Comparison of ENCODE assay signal across 2 cellular contexts in genomic region chr4:175103403-175103802, GRCh38.
TF ChIP-seq lines count a peak whose summit lies in the region.

No MANE protein-coding gene starts in this region.

TF ChIP-seq in HepG2, 621 proteins besides CTCF, POLR2A, EP300 and RAD21:
- TF ChIP-seq ZNF703 (CRISPR knock-in tag; IDR thresholded peaks at IDR 0.05; ENCODE audit: borderline replicate concordance) (no peak), HNRNPK (IDR thresholded peaks at IDR 0.05; ENCODE audit: low read depth, low read length, poor library complexity, severe bottlenecking) (peak; percentile 86), PHB2 (IDR thresholded peaks at IDR 0.05; ENCODE audit: partially characterized antibody) (no peak), ZSCAN20 (CRISPR knock-in tag; IDR thresholded peaks at IDR 0.05; ENCODE audit: borderline replicate concordance) (no peak), PCBP2 (optimal IDR thresholded peaks at IDR 0.05; ENCODE audit: low read depth, low read length, poor library complexity, severe bottlenecking) (peak; percentile 24), MAX (IDR thresholded peaks at IDR 0.05) (no peak)
- TF ChIP-seq, protein P1, sequence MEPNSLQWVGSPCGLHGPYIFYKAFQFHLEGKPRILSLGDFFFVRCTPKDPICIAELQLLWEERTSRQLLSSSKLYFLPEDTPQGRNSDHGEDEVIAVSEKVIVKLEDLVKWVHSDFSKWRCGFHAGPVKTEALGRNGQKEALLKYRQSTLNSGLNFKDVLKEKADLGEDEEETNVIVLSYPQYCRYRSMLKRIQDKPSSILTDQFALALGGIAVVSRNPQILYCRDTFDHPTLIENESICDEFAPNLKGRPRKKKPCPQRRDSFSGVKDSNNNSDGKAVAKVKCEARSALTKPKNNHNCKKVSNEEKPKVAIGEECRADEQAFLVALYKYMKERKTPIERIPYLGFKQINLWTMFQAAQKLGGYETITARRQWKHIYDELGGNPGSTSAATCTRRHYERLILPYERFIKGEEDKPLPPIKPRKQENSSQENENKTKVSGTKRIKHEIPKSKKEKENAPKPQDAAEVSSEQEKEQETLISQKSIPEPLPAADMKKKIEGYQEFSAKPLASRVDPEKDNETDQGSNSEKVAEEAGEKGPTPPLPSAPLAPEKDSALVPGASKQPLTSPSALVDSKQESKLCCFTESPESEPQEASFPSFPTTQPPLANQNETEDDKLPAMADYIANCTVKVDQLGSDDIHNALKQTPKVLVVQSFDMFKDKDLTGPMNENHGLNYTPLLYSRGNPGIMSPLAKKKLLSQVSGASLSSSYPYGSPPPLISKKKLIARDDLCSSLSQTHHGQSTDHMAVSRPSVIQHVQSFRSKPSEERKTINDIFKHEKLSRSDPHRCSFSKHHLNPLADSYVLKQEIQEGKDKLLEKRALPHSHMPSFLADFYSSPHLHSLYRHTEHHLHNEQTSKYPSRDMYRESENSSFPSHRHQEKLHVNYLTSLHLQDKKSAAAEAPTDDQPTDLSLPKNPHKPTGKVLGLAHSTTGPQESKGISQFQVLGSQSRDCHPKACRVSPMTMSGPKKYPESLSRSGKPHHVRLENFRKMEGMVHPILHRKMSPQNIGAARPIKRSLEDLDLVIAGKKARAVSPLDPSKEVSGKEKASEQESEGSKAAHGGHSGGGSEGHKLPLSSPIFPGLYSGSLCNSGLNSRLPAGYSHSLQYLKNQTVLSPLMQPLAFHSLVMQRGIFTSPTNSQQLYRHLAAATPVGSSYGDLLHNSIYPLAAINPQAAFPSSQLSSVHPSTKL (CRISPR knock-in tag; IDR thresholded peaks at IDR 0.05): no peak
- TF ChIP-seq, protein P2, sequence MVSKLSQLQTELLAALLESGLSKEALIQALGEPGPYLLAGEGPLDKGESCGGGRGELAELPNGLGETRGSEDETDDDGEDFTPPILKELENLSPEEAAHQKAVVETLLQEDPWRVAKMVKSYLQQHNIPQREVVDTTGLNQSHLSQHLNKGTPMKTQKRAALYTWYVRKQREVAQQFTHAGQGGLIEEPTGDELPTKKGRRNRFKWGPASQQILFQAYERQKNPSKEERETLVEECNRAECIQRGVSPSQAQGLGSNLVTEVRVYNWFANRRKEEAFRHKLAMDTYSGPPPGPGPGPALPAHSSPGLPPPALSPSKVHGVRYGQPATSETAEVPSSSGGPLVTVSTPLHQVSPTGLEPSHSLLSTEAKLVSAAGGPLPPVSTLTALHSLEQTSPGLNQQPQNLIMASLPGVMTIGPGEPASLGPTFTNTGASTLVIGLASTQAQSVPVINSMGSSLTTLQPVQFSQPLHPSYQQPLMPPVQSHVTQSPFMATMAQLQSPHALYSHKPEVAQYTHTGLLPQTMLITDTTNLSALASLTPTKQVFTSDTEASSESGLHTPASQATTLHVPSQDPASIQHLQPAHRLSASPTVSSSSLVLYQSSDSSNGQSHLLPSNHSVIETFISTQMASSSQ (IDR thresholded peaks at IDR 0.05; ENCODE audit: low read depth): no peak
- TF ChIP-seq, protein P2 (CRISPR knock-in tag; IDR thresholded peaks at IDR 0.05; ENCODE audit: borderline replicate concordance): no peak

TF ChIP-seq in K562, 482 proteins besides CTCF, POLR2A, EP300 and RAD21:
- TF ChIP-seq, protein P3, sequence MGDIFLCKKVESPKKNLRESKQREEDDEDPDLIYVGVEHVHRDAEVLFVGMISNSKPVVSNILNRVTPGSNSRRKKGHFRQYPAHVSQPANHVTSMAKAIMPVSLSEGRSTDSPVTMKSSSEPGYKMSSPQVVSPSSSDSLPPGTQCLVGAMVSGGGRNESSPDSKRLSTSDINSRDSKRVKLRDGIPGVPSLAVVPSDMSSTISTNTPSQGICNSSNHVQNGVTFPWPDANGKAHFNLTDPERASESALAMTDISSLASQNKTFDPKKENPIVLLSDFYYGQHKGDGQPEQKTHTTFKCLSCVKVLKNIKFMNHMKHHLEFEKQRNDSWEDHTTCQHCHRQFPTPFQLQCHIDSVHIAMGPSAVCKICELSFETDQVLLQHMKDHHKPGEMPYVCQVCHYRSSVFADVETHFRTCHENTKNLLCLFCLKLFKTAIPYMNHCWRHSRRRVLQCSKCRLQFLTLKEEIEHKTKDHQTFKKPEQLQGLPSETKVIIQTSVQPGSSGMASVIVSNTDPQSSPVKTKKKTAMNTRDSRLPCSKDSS (IDR thresholded peaks at IDR 0.05; ENCODE audit: low read depth, partially characterized antibody): no peak
- TF ChIP-seq PCBP2 (IDR thresholded peaks at IDR 0.05; ENCODE audit: low read depth, low read length, poor library complexity, severe bottlenecking) (peak; percentile 60), HNRNPK (IDR thresholded peaks at IDR 0.05; ENCODE audit: low read depth, low read length, poor library complexity, severe bottlenecking) (peak; percentile 64)
TF ChIP-seq in K562: peak in this region for 2.
